Comparison of ENCODE assay signal across 14 cellular contexts in the genomic region with DNA sequence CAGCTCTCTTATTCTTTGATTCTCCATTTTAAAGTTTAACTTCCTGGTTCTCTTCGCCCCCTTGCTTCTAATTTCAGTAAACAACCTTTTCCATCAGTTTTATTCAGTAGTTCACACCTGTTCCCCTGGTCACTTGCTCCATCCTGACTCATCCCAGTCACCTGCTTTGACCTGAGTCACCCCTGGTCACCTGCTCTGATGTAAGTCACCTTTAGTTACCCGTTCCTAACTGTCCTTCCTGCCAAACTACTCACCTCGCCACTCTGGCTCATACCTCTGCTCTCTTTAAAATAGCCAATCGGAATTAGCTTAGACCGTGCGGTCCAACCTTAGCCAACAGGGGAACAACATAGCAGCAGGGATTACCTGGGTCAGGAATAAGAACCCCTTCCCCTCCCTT. TPM values are rescaled to one million over a fixed set of nuclear protein-coding genes. Genes with fewer than 3 reads are reported as not detected.
DNase-seq lines count a peak whose midpoint lies in the region; ATAC-seq and TF ChIP-seq lines count a peak whose summit lies in the region.
"Had no signal": no experiment of that assay in that cellular context is flagged by ENCODE, and none has a peak within 500 bp of the region (broad histone marks: within the 10 kb centered on the region; RNA-seq: fewer than 3 reads in every experiment).

No MANE protein-coding gene starts in this region.

- H3K36me3 Mint-ChIP-seq in activated naive CD4-positive, alpha-beta T cell treated with anti-CD3 and anti-CD28 coated beads, Interleukin-2, amount 10 ng/mL, durations not matched to agents 7 days and 5 days: peaks cover 73% of the 10 kb centered on the region
- H3K36me3 Mint-ChIP-seq in effector memory CD8-positive, alpha-beta T cell (ENCODE audit: insufficient read depth): peaks cover 18% of the 10 kb centered on the region
- H3K36me3 Mint-ChIP-seq in stimulated activated naive B cell treated with anti-CD40 and anti-IgM and Interleukin-4, amounts not matched to agents 10 μg/mL and 1 μg/mL and 100 μg/mL, for 72 hours: peaks cover 65 to 77% of the 10 kb centered on the region in 2 donors

- H3K27me3 ChIP-seq in smooth muscle cell (ENCODE audit: low read depth): no peaks in the 10 kb centered on the region

- H3K27ac ChIP-seq in OCI-LY7 (ENCODE audit: low read depth, low read length, poor library complexity, severe bottlenecking): peak overlapping the region; percentile 80
- H3K27ac ChIP-seq in smooth muscle cell (ENCODE audit: low read depth): no peak overlapping the region

- H3K4me3 Mint-ChIP-seq in activated naive CD4-positive, alpha-beta T cell treated with anti-CD3 and anti-CD28 coated beads, Interleukin-2, amount 10 ng/mL, durations not matched to agents 7 days and 5 days: peak overlapping the region; percentile 22
- H3K4me3 Mint-ChIP-seq in effector memory CD8-positive, alpha-beta T cell: peak overlapping the region in 1 of 2 donors; percentile 5
- peak overlapping the region in 1 of 2 donors; percentile 48 for H3K4me3 Mint-ChIP-seq in stimulated activated naive B cell treated with anti-CD40 and anti-IgM and Interleukin-4, amounts not matched to agents 10 μg/mL and 1 μg/mL and 100 μg/mL, for 72 hours

- H3K27ac Mint-ChIP-seq in activated naive CD4-positive, alpha-beta T cell treated with anti-CD3 and anti-CD28 coated beads, Interleukin-2, amount 10 ng/mL, durations not matched to agents 7 days and 5 days: peak overlapping the region; percentile 69
- H3K27ac Mint-ChIP-seq in effector memory CD8-positive, alpha-beta T cell: peak overlapping the region; percentile 59 to 90
- H3K27ac Mint-ChIP-seq in stimulated activated naive B cell treated with anti-CD40 and anti-IgM and Interleukin-4, amounts not matched to agents 10 μg/mL and 1 μg/mL and 100 μg/mL, for 72 hours: peak overlapping the region; percentile 95

- H3K79me2 ChIP-seq in OCI-LY7 (ENCODE audit: insufficient read depth, low read depth, low read length) (peaks cover 39% of the 10 kb centered on the region), smooth muscle cell (ENCODE audit: low read depth) (no peaks in the 10 kb centered on the region)

- no peak overlapping the region for H2AFZ ChIP-seq in OCI-LY7 (ENCODE audit: low read length)
- no peak overlapping the region for H2AFZ ChIP-seq in smooth muscle cell (ENCODE audit: low read depth)

- H3F3A ChIP-seq in smooth muscle cell (ENCODE audit: low read depth): peaks cover 4% of the 10 kb centered on the region

- no peak for DNase-seq in activated naive CD4-positive, alpha-beta T cell treated with anti-CD3 and anti-CD28 coated beads, Interleukin-2, amount 10 ng/mL, durations not matched to agents 7 days and 5 days
- no peak for DNase-seq in activated naive CD4-positive, alpha-beta T cell (lab: John Stamatoyannopoulos, UW)
- no peak for DNase-seq in OCI-LY7 (ENCODE audit: low spot score)
- DNase-seq in effector memory CD8-positive, alpha-beta T cell: no peak
- no peak for DNase-seq in stimulated activated naive B cell treated with anti-CD40 and anti-IgM and Interleukin-4, amounts not matched to agents 10 μg/mL and 1 μg/mL and 100 μg/mL, for 72 hours
- no peak for DNase-seq in smooth muscle cell (lab: John Stamatoyannopoulos, UW; ENCODE audit: unreplicated experiment)
- DNase-seq: activated gamma-delta T cell treated with Interleukin-2 at 50 U/mL for 16 hours, AML-193, NCI-H146, NCI-H526 treated with DMSO at 0.1 percent for 48 hours, Right ventricle myocardium superior had no signal

- TF ChIP-seq CTCF in OCI-LY7 (conservative IDR thresholded peaks at IDR 0.05; ENCODE audit: low read length) (0 out of 2 replicates have a peak, but pooled peaks have one; percentile 9), smooth muscle cell (IDR thresholded peaks at IDR 0.05; ENCODE audit: borderline replicate concordance, insufficient read depth, poor library complexity, severe bottlenecking) (no peak)

- no peak for ATAC-seq in effector memory CD8-positive, alpha-beta T cell (replicated peaks)
- no peak for ATAC-seq in stimulated activated naive B cell treated with anti-CD40 and anti-IgM and Interleukin-4, amounts not matched to agents 10 μg/mL and 1 μg/mL and 100 μg/mL, for 72 hours (replicated peaks)
- ATAC-seq in HG03039 (IDR thresholded peaks at IDR 0.05; ENCODE audit: unreplicated experiment) (no peak), GM21360 (IDR thresholded peaks at IDR 0.05; ENCODE audit: unreplicated experiment) (no peak)

- CTCF ChIA-PET in activated naive CD4-positive, alpha-beta T cell treated with anti-CD3 and anti-CD28 coated beads, Interleukin-2, amount 10 ng/mL, durations not matched to agents 7 days and 5 days (lab: Charles Lee): interaction anchor here (1.4 to 1.9 kb wide), 2 partner anchors 21 to 57 kb away, joined by 6 to 7 read pairs; no protein-coding TSS in a partner anchor
- CTCF ChIA-PET in OCI-LY7 (lab: Charles Lee; ENCODE audit: unreplicated experiment): interaction anchor here (1.4 to 1.8 kb wide), 2 partner anchors 12 to 20 kb away, joined by 3 to 5 read pairs; no protein-coding TSS in a partner anchor

- intact Hi-C loops in OCI-LY7 (cut with micrococcal nuclease; ENCODE audit: unreplicated experiment): no loop called here

- no peak overlapping the region for H3K9ac ChIP-seq in smooth muscle cell (ENCODE audit: low read depth)

- peaks cover 74% of the 10 kb centered on the region for H3K4me1 Mint-ChIP-seq in activated naive CD4-positive, alpha-beta T cell treated with anti-CD3 and anti-CD28 coated beads, Interleukin-2, amount 10 ng/mL, durations not matched to agents 7 days and 5 days
- H3K4me1 Mint-ChIP-seq in effector memory CD8-positive, alpha-beta T cell (ENCODE audit: low read depth in 2 of 2): peaks cover 64% of the 10 kb centered on the region in 2 donors
- H3K4me1 Mint-ChIP-seq in stimulated activated naive B cell treated with anti-CD40 and anti-IgM and Interleukin-4, amounts not matched to agents 10 μg/mL and 1 μg/mL and 100 μg/mL, for 72 hours: peaks cover 74 to 98% of the 10 kb centered on the region in 2 donors

- H3K4me3 ChIP-seq in OCI-LY7 (ENCODE audit: low read depth, low read length, poor library complexity, severe bottlenecking): no peak overlapping the region
- no peak overlapping the region for H3K4me3 ChIP-seq in smooth muscle cell

- TSS peak; percentile 19 for BruUV-seq in OCI-LY7 (replicated peaks; lab: Mats Ljungman, UMichigan)

- H4K20me1 ChIP-seq in OCI-LY7 (ENCODE audit: insufficient read depth, low read length): no peaks in the 10 kb centered on the region
- no peaks in the 10 kb centered on the region for H4K20me1 ChIP-seq in smooth muscle cell (ENCODE audit: low read depth)

- H3K9me3 ChIP-seq in OCI-LY7 (ENCODE audit: low read length) (no peaks in the 10 kb centered on the region), smooth muscle cell (replicated peaks; ENCODE audit: low read depth) (no peaks in the 10 kb centered on the region)

- no peaks in the 10 kb centered on the region for H3K9me2 ChIP-seq in OCI-LY7 (ENCODE audit: insufficient read depth, low read length)

- H3K9me3 Mint-ChIP-seq in activated naive CD4-positive, alpha-beta T cell treated with anti-CD3 and anti-CD28 coated beads, Interleukin-2, amount 10 ng/mL, durations not matched to agents 7 days and 5 days: no peaks in the 10 kb centered on the region
- H3K9me3 Mint-ChIP-seq in effector memory CD8-positive, alpha-beta T cell: no peaks in the 10 kb centered on the region
- H3K9me3 Mint-ChIP-seq in stimulated activated naive B cell treated with anti-CD40 and anti-IgM and Interleukin-4, amounts not matched to agents 10 μg/mL and 1 μg/mL and 100 μg/mL, for 72 hours: no peaks in the 10 kb centered on the region

- peak overlapping the region; percentile 89 for H3K4me2 ChIP-seq in OCI-LY7 (ENCODE audit: low read length)
- no peak overlapping the region for H3K4me2 ChIP-seq in smooth muscle cell

- POLR2A ChIA-PET in OCI-LY7 (lab: Charles Lee): interaction anchor here (0.6 to 1.6 kb wide), 8 partner anchors 9 to 57 kb away, joined by 3 to 11 read pairs (median 4); no protein-coding TSS in a partner anchor

- H3K36me3 ChIP-seq in OCI-LY7 (ENCODE audit: insufficient read depth, low read length): peaks cover 27% of the 10 kb centered on the region; the same call in 1 of the 2 replicates
- H3K36me3 ChIP-seq in smooth muscle cell (ENCODE audit: low read depth): no peaks in the 10 kb centered on the region

- H3K27me3 Mint-ChIP-seq in activated naive CD4-positive, alpha-beta T cell treated with anti-CD3 and anti-CD28 coated beads, Interleukin-2, amount 10 ng/mL, durations not matched to agents 7 days and 5 days: peaks cover 3% of the 10 kb centered on the region
- H3K27me3 Mint-ChIP-seq in effector memory CD8-positive, alpha-beta T cell: no peaks in the 10 kb centered on the region
- no peaks in the 10 kb centered on the region for H3K27me3 Mint-ChIP-seq in stimulated activated naive B cell treated with anti-CD40 and anti-IgM and Interleukin-4, amounts not matched to agents 10 μg/mL and 1 μg/mL and 100 μg/mL, for 72 hours

- WGBS in smooth muscle cell (ENCODE audit: low lambda C conversion rate): 89% methylated on average over 6 of the region's 6 CpGs

- H3K4me1 ChIP-seq in OCI-LY7 (ENCODE audit: insufficient read depth, low read length, poor library complexity, severe bottlenecking) (peaks cover 88% of the 10 kb centered on the region), smooth muscle cell (ENCODE audit: low read depth) (peaks cover 11% of the 10 kb centered on the region)

RNA-seq across cellular contexts. Expression of gene NLRC5, which starts 4.7 kb away (rescaled TPM):
- 156 and 199 TPM in 2 replicates for total RNA-seq in OCI-LY7 (2014; rRNA removed; shearing (Covaris generic))
- 305 and 310 TPM in 2 replicates for total RNA-seq in OCI-LY7 (2022)
- total RNA-seq in smooth muscle cell: 3.5 and 21.4 TPM in 2 replicates
- 4.2 and 5.8 TPM in 2 replicates for polyA plus RNA-seq in smooth muscle cell

RNA-seq across cellular contexts. Expression of gene CETP, which starts 22.9 kb away (rescaled TPM):
- total RNA-seq in OCI-LY7 (2014; rRNA removed; shearing (Covaris generic)): 0.54 and 0.67 TPM in 2 replicates
- total RNA-seq in OCI-LY7 (2022): 0.41 and 0.65 TPM in 2 replicates
- not detected in 2 replicates for total RNA-seq in smooth muscle cell
- 0.22 TPM in 1 of 2 replicates, not detected in the other for polyA plus RNA-seq in smooth muscle cell
- total RNA-seq: G401 had no signal

RNA-seq across cellular contexts. Expression of gene HERPUD1, which starts 52.7 kb away (rescaled TPM):
- 121 and 140 TPM in 2 replicates for total RNA-seq in OCI-LY7 (2014; rRNA removed; shearing (Covaris generic))
- total RNA-seq in OCI-LY7 (2022) (294 and 342 TPM in 2 replicates), smooth muscle cell (278 and 291 TPM in 2 replicates)
- polyA plus RNA-seq in smooth muscle cell: 222 and 253 TPM in 2 replicates
